ENCODE assay signal across 8 cellular contexts in genomic region chr5:43190755-43191603, GRCh38. TPM values are rescaled to one million over a fixed set of nuclear protein-coding genes. Genes with fewer than 3 reads are reported as not detected.
A peak's percentile ranks its signal among the peaks of the same experiment; 100 is the strongest.
DNase-seq lines count a peak whose midpoint lies in the region; ATAC-seq and TF ChIP-seq lines count a peak whose summit lies in the region.

No MANE protein-coding gene starts in this region.

- in situ Hi-C loops in Caki2 (cut with HindIII; ENCODE audit: low pct_unique_long_range_greater_than_20kb, low sequenced_read_pairs), result no loop called here

- H3K4me3 ChIP-seq in choroid plexus epithelial cell (ENCODE audit: low read depth, low read length), result no peak overlapping the region

- TF ChIP-seq CTCF in choroid plexus epithelial cell (conservative IDR thresholded peaks at IDR 0.05; ENCODE audit: low read depth, low read length), result no peak

- H3K4me1 Mint-ChIP-seq in natural killer cell treated with Interleukin-12 subunit alpha and Interleukin-12 subunit beta and Interleukin-15 and Interleukin-18, amount 100 ng/mL, for 72 hours (ENCODE audit: low read depth in 2 of 2), result peaks cover 22 to 28% of the 10 kb centered on the region in 2 donors

- no peaks in the 10 kb centered on the region for H3K9me3 Mint-ChIP-seq in natural killer cell treated with Interleukin-12 subunit alpha and Interleukin-12 subunit beta and Interleukin-15 and Interleukin-18, amount 100 ng/mL, for 72 hours

- no peak for ATAC-seq in natural killer cell treated with Interleukin-12 subunit alpha and Interleukin-12 subunit beta and Interleukin-15 and Interleukin-18, amount 100 ng/mL, for 72 hours
- ATAC-seq in GM19467 (IDR thresholded peaks at IDR 0.05; ENCODE audit: unreplicated experiment) (no peak), GM18867 (IDR thresholded peaks at IDR 0.05; ENCODE audit: unreplicated experiment) (no peak), HG02610 (IDR thresholded peaks at IDR 0.05; ENCODE audit: unreplicated experiment) (no peak)

- H3K4me3 Mint-ChIP-seq in natural killer cell treated with Interleukin-12 subunit alpha and Interleukin-12 subunit beta and Interleukin-15 and Interleukin-18, amount 100 ng/mL, for 72 hours, result peak overlapping the region; percentile 85

- no peaks in the 10 kb centered on the region for H3K36me3 Mint-ChIP-seq in natural killer cell treated with Interleukin-12 subunit alpha and Interleukin-12 subunit beta and Interleukin-15 and Interleukin-18, amount 100 ng/mL, for 72 hours

- no peak overlapping the region for H3K27ac Mint-ChIP-seq in natural killer cell treated with Interleukin-12 subunit alpha and Interleukin-12 subunit beta and Interleukin-15 and Interleukin-18, amount 100 ng/mL, for 72 hours

- DNase-seq in Caki2 (ENCODE audit: low read depth) (peak; percentile 12), Kasumi-1 (lab: John Stamatoyannopoulos, UW) (peak; percentile 30 to 52), choroid plexus epithelial cell (ENCODE audit: low read depth) (peak; percentile 59), NCI-H1092 treated with DMSO at 0.1 percent for 48 hours (lab: John Stamatoyannopoulos, UW) (no peak)
- no peak for DNase-seq in natural killer cell treated with Interleukin-12 subunit alpha and Interleukin-12 subunit beta and Interleukin-15 and Interleukin-18, amount 100 ng/mL, for 72 hours (ENCODE audit: low spot score)

- H3K27me3 Mint-ChIP-seq in natural killer cell treated with Interleukin-12 subunit alpha and Interleukin-12 subunit beta and Interleukin-15 and Interleukin-18, amount 100 ng/mL, for 72 hours, result peaks cover 3 to 10% of the 10 kb centered on the region in 2 donors

RNA-seq across cellular contexts. Expression of gene NIM1K, which starts 1.0 kb away (rescaled TPM):
- 0.10 TPM in 1 of 2 replicates, not detected in the other for total RNA-seq in Caki2 (2014; rRNA removed; shearing (Covaris generic); ENCODE audit: low replicate concordance)
- total RNA-seq in natural killer cell treated with Interleukin-12 subunit alpha and Interleukin-12 subunit beta and Interleukin-15 and Interleukin-18, amount 100 ng/mL, for 72 hours, result 1 to 10 TPM; 2.5 to 2.9 TPM

Comparison
In these comparisons a context has a peak if more than half of its experiments do, and no peak if none do; other contexts are left out.
1. DNase-seq: peak in Caki2 (single experiment), Kasumi-1 (2 of 2) and choroid plexus epithelial cell (single experiment); none in natural killer cell treated with Interleukin-12 subunit alpha and Interleukin-12 subunit beta and Interleukin-15 and Interleukin-18, amount 100 ng/mL, for 72 hours (single experiment) and NCI-H1092 treated with DMSO at 0.1 percent for 48 hours (single experiment).